ENCODE assay signal across 1 cellular context in the genomic region with DNA sequence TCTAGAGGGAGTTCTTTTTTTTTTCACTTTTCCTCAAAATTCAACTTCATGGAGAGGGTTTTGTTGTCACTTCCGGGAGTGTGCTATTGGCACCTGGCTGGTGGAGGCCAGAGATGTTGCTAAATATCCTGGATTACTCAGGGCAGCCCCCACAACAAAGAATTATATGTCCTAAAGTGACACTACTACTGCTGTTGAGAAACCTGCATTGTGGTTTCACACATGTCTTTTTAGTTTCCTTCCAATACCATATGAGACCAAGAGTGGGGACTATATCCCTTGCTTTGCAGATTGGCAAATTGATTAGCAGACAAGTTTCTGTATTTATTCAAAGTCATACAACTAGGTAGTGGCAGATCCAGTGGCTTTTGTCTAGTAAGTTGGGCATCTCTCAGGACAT.
TF ChIP-seq lines count a peak whose summit lies in the region.

No MANE protein-coding gene starts in this region.

TF ChIP-seq in WTC11, 78 proteins besides CTCF, POLR2A, EP300 and RAD21 (continued from another document):
- TF ChIP-seq, protein P1, sequence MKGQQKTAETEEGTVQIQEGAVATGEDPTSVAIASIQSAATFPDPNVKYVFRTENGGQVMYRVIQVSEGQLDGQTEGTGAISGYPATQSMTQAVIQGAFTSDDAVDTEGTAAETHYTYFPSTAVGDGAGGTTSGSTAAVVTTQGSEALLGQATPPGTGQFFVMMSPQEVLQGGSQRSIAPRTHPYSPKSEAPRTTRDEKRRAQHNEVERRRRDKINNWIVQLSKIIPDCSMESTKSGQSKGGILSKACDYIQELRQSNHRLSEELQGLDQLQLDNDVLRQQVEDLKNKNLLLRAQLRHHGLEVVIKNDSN (CRISPR knock-in tag; IDR thresholded peaks at IDR 0.05): no peak
- TF ChIP-seq, protein P2, sequence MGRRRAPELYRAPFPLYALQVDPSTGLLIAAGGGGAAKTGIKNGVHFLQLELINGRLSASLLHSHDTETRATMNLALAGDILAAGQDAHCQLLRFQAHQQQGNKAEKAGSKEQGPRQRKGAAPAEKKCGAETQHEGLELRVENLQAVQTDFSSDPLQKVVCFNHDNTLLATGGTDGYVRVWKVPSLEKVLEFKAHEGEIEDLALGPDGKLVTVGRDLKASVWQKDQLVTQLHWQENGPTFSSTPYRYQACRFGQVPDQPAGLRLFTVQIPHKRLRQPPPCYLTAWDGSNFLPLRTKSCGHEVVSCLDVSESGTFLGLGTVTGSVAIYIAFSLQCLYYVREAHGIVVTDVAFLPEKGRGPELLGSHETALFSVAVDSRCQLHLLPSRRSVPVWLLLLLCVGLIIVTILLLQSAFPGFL (CRISPR knock-in tag; IDR thresholded peaks at IDR 0.05; ENCODE audit: borderline replicate concordance): no peak
- TF ChIP-seq TEAD1 (CRISPR knock-in tag; IDR thresholded peaks at IDR 0.05): no peak
